In the genomic region with DNA sequence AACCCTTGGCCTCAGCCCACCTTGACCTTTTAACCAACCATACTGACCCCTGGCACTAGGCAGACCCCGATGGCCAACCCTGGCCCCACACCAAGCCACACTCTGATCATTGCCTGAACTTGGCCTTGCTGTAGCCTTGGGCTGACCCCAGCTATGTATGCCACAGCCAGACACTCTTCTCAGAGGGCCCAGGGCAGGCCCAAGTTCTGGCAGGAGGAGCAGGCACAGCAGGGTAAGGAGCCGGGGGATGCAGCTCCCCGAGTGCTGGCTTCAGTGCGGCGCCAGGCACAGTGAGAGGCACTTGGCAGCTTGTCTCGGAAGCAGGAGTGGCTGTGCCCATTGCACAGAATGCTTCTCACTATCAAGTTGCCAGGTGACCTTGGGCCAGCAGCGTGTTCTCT, we compare ENCODE assay signal across 1 cellular context.
TF ChIP-seq lines count a peak whose summit lies in the region.

No MANE protein-coding gene starts in this region.

TF ChIP-seq in HepG2, 621 proteins besides CTCF, POLR2A, EP300 and RAD21:
- TF ChIP-seq GPBP1L1 (CRISPR knock-in tag; IDR thresholded peaks at IDR 0.05) (no peak), NFATC3 (CRISPR knock-in tag; IDR thresholded peaks at IDR 0.05) (no peak), ZNF556 (CRISPR knock-in tag; IDR thresholded peaks at IDR 0.05; ENCODE audit: borderline replicate concordance) (no peak), TBL1XR1 (IDR thresholded peaks at IDR 0.05; ENCODE audit: borderline replicate concordance, low read length, partially characterized antibody) (no peak), ZNF350 (CRISPR knock-in tag; IDR thresholded peaks at IDR 0.05; ENCODE audit: borderline replicate concordance, low read depth) (no peak), KLF13 (CRISPR knock-in tag; IDR thresholded peaks at IDR 0.05) (no peak), HNF4A (CRISPR knock-in tag; IDR thresholded peaks at IDR 0.05) (no peak)
- TF ChIP-seq, protein P1, sequence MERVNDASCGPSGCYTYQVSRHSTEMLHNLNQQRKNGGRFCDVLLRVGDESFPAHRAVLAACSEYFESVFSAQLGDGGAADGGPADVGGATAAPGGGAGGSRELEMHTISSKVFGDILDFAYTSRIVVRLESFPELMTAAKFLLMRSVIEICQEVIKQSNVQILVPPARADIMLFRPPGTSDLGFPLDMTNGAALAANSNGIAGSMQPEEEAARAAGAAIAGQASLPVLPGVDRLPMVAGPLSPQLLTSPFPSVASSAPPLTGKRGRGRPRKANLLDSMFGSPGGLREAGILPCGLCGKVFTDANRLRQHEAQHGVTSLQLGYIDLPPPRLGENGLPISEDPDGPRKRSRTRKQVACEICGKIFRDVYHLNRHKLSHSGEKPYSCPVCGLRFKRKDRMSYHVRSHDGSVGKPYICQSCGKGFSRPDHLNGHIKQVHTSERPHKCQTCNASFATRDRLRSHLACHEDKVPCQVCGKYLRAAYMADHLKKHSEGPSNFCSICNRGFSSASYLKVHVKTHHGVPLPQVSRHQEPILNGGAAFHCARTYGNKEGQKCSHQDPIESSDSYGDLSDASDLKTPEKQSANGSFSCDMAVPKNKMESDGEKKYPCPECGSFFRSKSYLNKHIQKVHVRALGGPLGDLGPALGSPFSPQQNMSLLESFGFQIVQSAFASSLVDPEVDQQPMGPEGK (CRISPR knock-in tag; IDR thresholded peaks at IDR 0.05): no peak
- TF ChIP-seq, protein P2, sequence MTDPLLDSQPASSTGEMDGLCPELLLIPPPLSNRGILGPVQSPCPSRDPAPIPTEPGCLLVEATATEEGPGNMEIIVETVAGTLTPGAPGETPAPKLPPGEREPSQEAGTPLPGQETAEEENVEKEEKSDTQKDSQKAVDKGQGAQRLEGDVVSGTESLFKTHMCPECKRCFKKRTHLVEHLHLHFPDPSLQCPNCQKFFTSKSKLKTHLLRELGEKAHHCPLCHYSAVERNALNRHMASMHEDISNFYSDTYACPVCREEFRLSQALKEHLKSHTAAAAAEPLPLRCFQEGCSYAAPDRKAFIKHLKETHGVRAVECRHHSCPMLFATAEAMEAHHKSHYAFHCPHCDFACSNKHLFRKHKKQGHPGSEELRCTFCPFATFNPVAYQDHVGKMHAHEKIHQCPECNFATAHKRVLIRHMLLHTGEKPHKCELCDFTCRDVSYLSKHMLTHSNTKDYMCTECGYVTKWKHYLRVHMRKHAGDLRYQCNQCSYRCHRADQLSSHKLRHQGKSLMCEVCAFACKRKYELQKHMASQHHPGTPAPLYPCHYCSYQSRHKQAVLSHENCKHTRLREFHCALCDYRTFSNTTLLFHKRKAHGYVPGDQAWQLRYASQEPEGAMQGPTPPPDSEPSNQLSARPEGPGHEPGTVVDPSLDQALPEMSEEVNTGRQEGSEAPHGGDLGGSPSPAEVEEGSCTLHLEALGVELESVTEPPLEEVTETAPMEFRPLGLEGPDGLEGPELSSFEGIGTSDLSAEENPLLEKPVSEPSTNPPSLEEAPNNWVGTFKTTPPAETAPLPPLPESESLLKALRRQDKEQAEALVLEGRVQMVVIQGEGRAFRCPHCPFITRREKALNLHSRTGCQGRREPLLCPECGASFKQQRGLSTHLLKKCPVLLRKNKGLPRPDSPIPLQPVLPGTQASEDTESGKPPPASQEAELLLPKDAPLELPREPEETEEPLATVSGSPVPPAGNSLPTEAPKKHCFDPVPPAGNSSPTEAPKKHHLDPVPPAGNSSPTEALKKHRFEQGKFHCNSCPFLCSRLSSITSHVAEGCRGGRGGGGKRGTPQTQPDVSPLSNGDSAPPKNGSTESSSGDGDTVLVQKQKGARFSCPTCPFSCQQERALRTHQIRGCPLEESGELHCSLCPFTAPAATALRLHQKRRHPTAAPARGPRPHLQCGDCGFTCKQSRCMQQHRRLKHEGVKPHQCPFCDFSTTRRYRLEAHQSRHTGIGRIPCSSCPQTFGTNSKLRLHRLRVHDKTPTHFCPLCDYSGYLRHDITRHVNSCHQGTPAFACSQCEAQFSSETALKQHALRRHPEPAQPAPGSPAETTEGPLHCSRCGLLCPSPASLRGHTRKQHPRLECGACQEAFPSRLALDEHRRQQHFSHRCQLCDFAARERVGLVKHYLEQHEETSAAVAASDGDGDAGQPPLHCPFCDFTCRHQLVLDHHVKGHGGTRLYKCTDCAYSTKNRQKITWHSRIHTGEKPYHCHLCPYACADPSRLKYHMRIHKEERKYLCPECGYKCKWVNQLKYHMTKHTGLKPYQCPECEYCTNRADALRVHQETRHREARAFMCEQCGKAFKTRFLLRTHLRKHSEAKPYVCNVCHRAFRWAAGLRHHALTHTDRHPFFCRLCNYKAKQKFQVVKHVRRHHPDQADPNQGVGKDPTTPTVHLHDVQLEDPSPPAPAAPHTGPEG (CRISPR knock-in tag; IDR thresholded peaks at IDR 0.05): no peak
- TF ChIP-seq, protein P3, sequence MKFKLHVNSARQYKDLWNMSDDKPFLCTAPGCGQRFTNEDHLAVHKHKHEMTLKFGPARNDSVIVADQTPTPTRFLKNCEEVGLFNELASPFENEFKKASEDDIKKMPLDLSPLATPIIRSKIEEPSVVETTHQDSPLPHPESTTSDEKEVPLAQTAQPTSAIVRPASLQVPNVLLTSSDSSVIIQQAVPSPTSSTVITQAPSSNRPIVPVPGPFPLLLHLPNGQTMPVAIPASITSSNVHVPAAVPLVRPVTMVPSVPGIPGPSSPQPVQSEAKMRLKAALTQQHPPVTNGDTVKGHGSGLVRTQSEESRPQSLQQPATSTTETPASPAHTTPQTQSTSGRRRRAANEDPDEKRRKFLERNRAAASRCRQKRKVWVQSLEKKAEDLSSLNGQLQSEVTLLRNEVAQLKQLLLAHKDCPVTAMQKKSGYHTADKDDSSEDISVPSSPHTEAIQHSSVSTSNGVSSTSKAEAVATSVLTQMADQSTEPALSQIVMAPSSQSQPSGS (CRISPR knock-in tag; IDR thresholded peaks at IDR 0.05): no peak
